Comparison of ENCODE assay signal across 19 cellular contexts in the genomic region with DNA sequence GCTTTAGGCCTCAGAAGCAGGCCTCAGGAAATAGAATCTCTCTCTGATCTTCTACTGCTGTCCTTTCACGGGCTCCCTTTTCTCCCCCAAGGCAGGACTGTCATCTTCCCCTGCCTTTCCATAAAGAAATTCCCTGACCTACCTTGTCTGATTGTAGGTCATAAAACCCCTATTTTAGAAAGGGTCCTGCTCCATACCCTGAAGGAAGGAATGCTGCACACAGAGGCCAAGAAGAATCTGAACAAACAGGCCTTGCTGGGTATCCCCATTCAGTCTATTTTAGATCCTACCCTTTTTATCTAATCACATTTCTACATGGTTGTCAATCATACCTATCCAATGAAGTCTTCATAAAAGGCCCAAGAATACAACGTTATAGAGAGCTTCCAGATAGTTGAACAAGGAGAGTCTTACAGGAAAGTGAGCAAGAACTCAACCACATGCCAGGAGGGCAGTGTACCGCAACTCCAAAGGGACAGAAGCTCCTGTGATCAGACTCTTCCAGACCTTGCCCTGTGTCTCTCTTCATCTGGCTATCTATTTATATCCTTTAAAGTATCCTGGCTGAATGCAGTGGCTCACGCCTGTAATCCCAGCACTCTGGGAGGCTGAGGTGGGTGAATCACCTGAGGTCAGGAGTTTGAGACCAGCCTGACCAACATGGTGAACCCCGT.
A peak's percentile ranks its signal among the peaks of the same experiment; 100 is the strongest.
DNase-seq lines count a peak whose midpoint lies in the region; ATAC-seq, FAIRE-seq and TF ChIP-seq lines count a peak whose summit lies in the region.
"Had no signal": no experiment of that assay in that cellular context is flagged by ENCODE, and none has a peak within 500 bp of the region (broad histone marks: within the 10 kb centered on the region; RNA-seq: fewer than 3 reads in every experiment).

No MANE protein-coding gene starts in this region.

- DNase-seq in ELF-1 (ENCODE audit: low read depth, low spot score) (peak; percentile 70), RCC 7860 (ENCODE audit: low spot score) (peak; percentile 22), islet precursor cell (peak; percentile 62), neural crest cell (ENCODE audit: low read depth, low spot score) (no peak), COR-L47 (lab: John Stamatoyannopoulos, UW) (no peak), NCI-H146 treated with DMSO at 0.1 percent for 48 hours (lab: John Stamatoyannopoulos, UW; ENCODE audit: unreplicated experiment) (no peak)
- DNase-seq in natural killer cell treated with Interleukin-12 subunit alpha and Interleukin-12 subunit beta and Interleukin-15 and Interleukin-18, amount 100 ng/mL, for 72 hours (ENCODE audit: low spot score), result no peak
- DNase-seq: DND-41, H9, IMR-90, Kasumi-1, NCI-H1105 treated with DMSO at 0.1 percent for 48 hours, NCI-H1694 treated with DMSO at 0.1 percent for 48 hours, NCI-H510A, NCI-H82, PC-3 had no signal

- peak overlapping the region; percentile 35 for H3K27ac Mint-ChIP-seq in neural crest cell (ENCODE audit: unreplicated experiment)
- H3K27ac Mint-ChIP-seq in natural killer cell treated with Interleukin-12 subunit alpha and Interleukin-12 subunit beta and Interleukin-15 and Interleukin-18, amount 100 ng/mL, for 72 hours, result no peak overlapping the region

- H3K9me3 Mint-ChIP-seq in neural crest cell, result no peaks in the 10 kb centered on the region
- H3K9me3 Mint-ChIP-seq in natural killer cell treated with Interleukin-12 subunit alpha and Interleukin-12 subunit beta and Interleukin-15 and Interleukin-18, amount 100 ng/mL, for 72 hours, result no peaks in the 10 kb centered on the region
- H3K9me3 Mint-ChIP-seq: H9 had no signal

- FAIRE-seq in RCC 7860 (lab: Jason Lieb, UNC), result no peak
- FAIRE-seq: G401.6, HTR-8/SVneo had no signal

- TF ChIP-seq CTCF in neural crest cell (conservative IDR thresholded peaks at IDR 0.05), result no peak

- H3K36me3 Mint-ChIP-seq in neural crest cell (ENCODE audit: low read depth), result no peaks in the 10 kb centered on the region
- H3K36me3 Mint-ChIP-seq in natural killer cell treated with Interleukin-12 subunit alpha and Interleukin-12 subunit beta and Interleukin-15 and Interleukin-18, amount 100 ng/mL, for 72 hours, result no peaks in the 10 kb centered on the region

- no peak overlapping the region for H3K4me3 Mint-ChIP-seq in neural crest cell
- H3K4me3 Mint-ChIP-seq in natural killer cell treated with Interleukin-12 subunit alpha and Interleukin-12 subunit beta and Interleukin-15 and Interleukin-18, amount 100 ng/mL, for 72 hours, result no peak overlapping the region
- H3K4me3 Mint-ChIP-seq: H9 had no signal

- ATAC-seq in HG03139 (IDR thresholded peaks at IDR 0.05; ENCODE audit: unreplicated experiment), result no peak
- ATAC-seq in natural killer cell treated with Interleukin-12 subunit alpha and Interleukin-12 subunit beta and Interleukin-15 and Interleukin-18, amount 100 ng/mL, for 72 hours, result no peak
- ATAC-seq: PC-3 had no signal

- no peaks in the 10 kb centered on the region for H3K27me3 Mint-ChIP-seq in neural crest cell (ENCODE audit: low read depth)
- H3K27me3 Mint-ChIP-seq in natural killer cell treated with Interleukin-12 subunit alpha and Interleukin-12 subunit beta and Interleukin-15 and Interleukin-18, amount 100 ng/mL, for 72 hours, result no peaks in the 10 kb centered on the region

- peaks cover 11% of the 10 kb centered on the region for H3K4me1 Mint-ChIP-seq in neural crest cell
- H3K4me1 Mint-ChIP-seq in natural killer cell treated with Interleukin-12 subunit alpha and Interleukin-12 subunit beta and Interleukin-15 and Interleukin-18, amount 100 ng/mL, for 72 hours (ENCODE audit: low read depth in 2 of 2), result no peaks in the 10 kb centered on the region

Comparison
In these comparisons a context has a peak if more than half of its experiments do, and no peak if none do; other contexts are left out.
1. DNase-seq: peak in ELF-1 (single experiment), RCC 7860 (single experiment) and islet precursor cell (single experiment); none in neural crest cell (single experiment), COR-L47 (single experiment), NCI-H146 treated with DMSO at 0.1 percent for 48 hours (single experiment) and natural killer cell treated with Interleukin-12 subunit alpha and Interleukin-12 subunit beta and Interleukin-15 and Interleukin-18, amount 100 ng/mL, for 72 hours (single experiment).